1 cellular context compared by ENCODE assay signal in genomic region chr2:46963961-46964673, GRCh38.
TF ChIP-seq lines count a peak whose summit lies in the region.

No MANE protein-coding gene starts in this region.

TF ChIP-seq in IMR-90, 13 proteins besides CTCF, POLR2A, EP300 and RAD21 (continued from another document):
- TF ChIP-seq SMC3 (IDR thresholded peaks at IDR 0.05; ENCODE audit: low read depth, low read length) = no peak
- no peak for TF ChIP-seq ELK1 (IDR thresholded peaks at IDR 0.05; ENCODE audit: borderline replicate concordance, low read depth, low read length)
- no peak for TF ChIP-seq MAFK (IDR thresholded peaks at IDR 0.05; ENCODE audit: low read depth, low read length)
- TF ChIP-seq FOS (IDR thresholded peaks at IDR 0.05; ENCODE audit: low read depth, low read length) = no peak
- no peak for TF ChIP-seq USF2 (IDR thresholded peaks at IDR 0.05; ENCODE audit: low read depth, low read length)
- no peak for TF ChIP-seq RFX5 (IDR thresholded peaks at IDR 0.05; ENCODE audit: low read depth, low read length)
- no peak for TF ChIP-seq BHLHE40 (IDR thresholded peaks at IDR 0.05; ENCODE audit: low read depth, low read length)
- no peak for TF ChIP-seq CHD1 (IDR thresholded peaks at IDR 0.05; ENCODE audit: low read depth, low read length)
- no peak for TF ChIP-seq RCOR1 (IDR thresholded peaks at IDR 0.05; ENCODE audit: insufficient replicate concordance, low read length)
- no peak for TF ChIP-seq MAZ (IDR thresholded peaks at IDR 0.05; ENCODE audit: borderline replicate concordance, low read depth, low read length)
